ENCODE assay signal across 8 cellular contexts in the genomic region with DNA sequence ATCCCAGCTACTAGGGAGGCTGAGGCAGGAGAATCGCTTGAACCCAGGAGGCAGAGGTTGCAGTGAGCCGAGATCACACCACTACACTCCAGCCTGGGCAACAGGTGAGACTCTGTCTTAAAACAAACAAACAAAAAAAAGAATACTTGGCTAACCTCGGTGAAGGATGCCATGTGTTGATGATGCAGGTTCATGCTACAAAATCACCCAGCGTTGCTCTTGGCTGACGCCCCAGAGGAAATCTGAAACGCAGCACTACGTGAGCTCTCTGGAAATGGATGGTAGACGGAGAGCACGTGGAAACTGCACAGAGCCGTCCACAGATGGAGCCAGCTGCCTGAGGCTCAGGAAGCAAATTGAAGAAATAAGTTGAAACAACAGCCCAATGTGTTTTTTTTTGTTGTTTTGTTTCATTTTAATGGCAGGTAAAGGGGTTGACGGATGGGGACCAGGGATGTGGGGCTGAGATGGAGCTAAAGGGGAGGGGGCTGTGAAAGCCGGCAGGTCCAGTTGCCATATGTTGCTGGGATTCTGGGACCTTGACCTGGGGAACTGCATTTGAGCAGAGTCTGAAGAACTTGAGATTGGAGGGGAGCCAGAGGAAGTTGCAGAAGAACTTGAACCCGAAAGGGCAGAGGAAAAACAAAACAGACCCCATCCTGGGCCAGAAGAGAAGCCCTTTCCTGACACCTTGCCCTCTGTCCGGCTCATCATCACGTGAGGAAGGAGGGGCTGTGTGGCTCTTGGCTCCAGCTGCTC.
DNase-seq lines count a peak whose midpoint lies in the region; ATAC-seq and TF ChIP-seq lines count a peak whose summit lies in the region.

No MANE protein-coding gene starts in this region.

- peak overlapping the region; percentile 56 for H3K4me3 Mint-ChIP-seq in memory B cell

- no peaks in the 10 kb centered on the region for H3K36me3 Mint-ChIP-seq in memory B cell

- peak overlapping the region; percentile 17 for H3K27ac Mint-ChIP-seq in memory B cell

- H3K4me3 ChIP-seq in brain microvascular endothelial cell (ENCODE audit: low read depth, low read length): no peak overlapping the region

- peaks cover 28% of the 10 kb centered on the region for H3K4me1 Mint-ChIP-seq in memory B cell

- H3K36me3 ChIP-seq in brain microvascular endothelial cell (replicated peaks): no peaks in the 10 kb centered on the region

- in situ Hi-C loops in brain microvascular endothelial cell (cut with HindIII; ENCODE audit: low pct_ligation_motif_present, low sequenced_read_pairs): no loop called here

- ATAC-seq in GM21576 (IDR thresholded peaks at IDR 0.05; ENCODE audit: unreplicated experiment) (peak; percentile 68), memory B cell (ENCODE audit: low read depth) (peak; percentile 74)

- no peak overlapping the region for H3K27ac ChIP-seq in brain microvascular endothelial cell

- H3K27me3 Mint-ChIP-seq in memory B cell: no peaks in the 10 kb centered on the region

- TF ChIP-seq CTCF in brain microvascular endothelial cell (IDR thresholded peaks at IDR 0.05; ENCODE audit: low read depth, low read length, missing control alignments): peak; percentile 63

- peak; percentile 53 for DNase-seq in EL
- DNase-seq in NCI-H2196 treated with DMSO at 0.1 percent for 48 hours (lab: John Stamatoyannopoulos, UW; ENCODE audit: unreplicated experiment): peak; percentile 90
- DNase-seq in brain microvascular endothelial cell: peak; percentile 75
- DNase-seq in memory B cell (ENCODE audit: low spot score in 2 of 2): no peak
- no peak for DNase-seq in stimulated activated CD4-positive, alpha-beta T cell treated with anti-CD3 and anti-CD28 coated beads, Interleukin-4, amount 100 ng/mL, for 24 hours
- no peak for DNase-seq in RKO (ENCODE audit: low spot score)
- no peak for DNase-seq in activated naive CD4-positive, alpha-beta T cell treated with Interleukin-2 at 50 U/mL for 16 hours

- H3K9me3 Mint-ChIP-seq in memory B cell: no peaks in the 10 kb centered on the region

- H3K27me3 ChIP-seq in brain microvascular endothelial cell (replicated peaks): no peaks in the 10 kb centered on the region

Comparison
In these comparisons a context has a peak if more than half of its experiments do, and no peak if none do; other contexts are left out.
1. DNase-seq: peak in EL (single experiment), NCI-H2196 treated with DMSO at 0.1 percent for 48 hours (single experiment) and brain microvascular endothelial cell (single experiment); none in memory B cell (0 of 2), stimulated activated CD4-positive, alpha-beta T cell treated with anti-CD3 and anti-CD28 coated beads, Interleukin-4, amount 100 ng/mL, for 24 hours (single experiment), RKO (single experiment) and activated naive CD4-positive, alpha-beta T cell treated with Interleukin-2 at 50 U/mL for 16 hours (single experiment).